ENCODE assay signal across 1 cellular context in the genomic region with DNA sequence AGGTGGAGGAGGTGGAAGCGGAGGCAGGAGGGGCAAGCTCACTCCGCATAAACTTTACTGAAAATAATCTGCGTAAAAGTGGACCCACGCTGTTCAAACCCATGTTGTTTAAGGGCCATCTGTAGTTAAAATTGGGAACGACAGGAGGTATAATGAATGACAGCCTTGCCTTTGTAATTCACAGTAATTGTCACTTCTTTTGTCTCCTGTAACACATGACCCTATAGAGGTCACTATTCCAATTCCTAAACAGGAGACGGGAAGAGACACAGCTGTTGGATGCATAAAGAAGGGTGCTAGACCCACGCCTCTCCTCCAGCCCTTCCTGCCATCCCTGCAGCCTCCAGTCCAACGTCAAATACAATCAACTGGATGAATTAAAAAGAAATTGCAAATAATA.
TF ChIP-seq lines count a peak whose summit lies in the region.

No MANE protein-coding gene starts in this region.

TF ChIP-seq in WTC11, 78 proteins besides CTCF, POLR2A, EP300 and RAD21 (continued from another document):
- TF ChIP-seq, protein P1, sequence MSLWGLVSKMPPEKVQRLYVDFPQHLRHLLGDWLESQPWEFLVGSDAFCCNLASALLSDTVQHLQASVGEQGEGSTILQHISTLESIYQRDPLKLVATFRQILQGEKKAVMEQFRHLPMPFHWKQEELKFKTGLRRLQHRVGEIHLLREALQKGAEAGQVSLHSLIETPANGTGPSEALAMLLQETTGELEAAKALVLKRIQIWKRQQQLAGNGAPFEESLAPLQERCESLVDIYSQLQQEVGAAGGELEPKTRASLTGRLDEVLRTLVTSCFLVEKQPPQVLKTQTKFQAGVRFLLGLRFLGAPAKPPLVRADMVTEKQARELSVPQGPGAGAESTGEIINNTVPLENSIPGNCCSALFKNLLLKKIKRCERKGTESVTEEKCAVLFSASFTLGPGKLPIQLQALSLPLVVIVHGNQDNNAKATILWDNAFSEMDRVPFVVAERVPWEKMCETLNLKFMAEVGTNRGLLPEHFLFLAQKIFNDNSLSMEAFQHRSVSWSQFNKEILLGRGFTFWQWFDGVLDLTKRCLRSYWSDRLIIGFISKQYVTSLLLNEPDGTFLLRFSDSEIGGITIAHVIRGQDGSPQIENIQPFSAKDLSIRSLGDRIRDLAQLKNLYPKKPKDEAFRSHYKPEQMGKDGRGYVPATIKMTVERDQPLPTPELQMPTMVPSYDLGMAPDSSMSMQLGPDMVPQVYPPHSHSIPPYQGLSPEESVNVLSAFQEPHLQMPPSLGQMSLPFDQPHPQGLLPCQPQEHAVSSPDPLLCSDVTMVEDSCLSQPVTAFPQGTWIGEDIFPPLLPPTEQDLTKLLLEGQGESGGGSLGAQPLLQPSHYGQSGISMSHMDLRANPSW (CRISPR knock-in tag; conservative IDR thresholded peaks at IDR 0.05; ENCODE audit: low read depth), result no peak
- TF ChIP-seq, protein P2, sequence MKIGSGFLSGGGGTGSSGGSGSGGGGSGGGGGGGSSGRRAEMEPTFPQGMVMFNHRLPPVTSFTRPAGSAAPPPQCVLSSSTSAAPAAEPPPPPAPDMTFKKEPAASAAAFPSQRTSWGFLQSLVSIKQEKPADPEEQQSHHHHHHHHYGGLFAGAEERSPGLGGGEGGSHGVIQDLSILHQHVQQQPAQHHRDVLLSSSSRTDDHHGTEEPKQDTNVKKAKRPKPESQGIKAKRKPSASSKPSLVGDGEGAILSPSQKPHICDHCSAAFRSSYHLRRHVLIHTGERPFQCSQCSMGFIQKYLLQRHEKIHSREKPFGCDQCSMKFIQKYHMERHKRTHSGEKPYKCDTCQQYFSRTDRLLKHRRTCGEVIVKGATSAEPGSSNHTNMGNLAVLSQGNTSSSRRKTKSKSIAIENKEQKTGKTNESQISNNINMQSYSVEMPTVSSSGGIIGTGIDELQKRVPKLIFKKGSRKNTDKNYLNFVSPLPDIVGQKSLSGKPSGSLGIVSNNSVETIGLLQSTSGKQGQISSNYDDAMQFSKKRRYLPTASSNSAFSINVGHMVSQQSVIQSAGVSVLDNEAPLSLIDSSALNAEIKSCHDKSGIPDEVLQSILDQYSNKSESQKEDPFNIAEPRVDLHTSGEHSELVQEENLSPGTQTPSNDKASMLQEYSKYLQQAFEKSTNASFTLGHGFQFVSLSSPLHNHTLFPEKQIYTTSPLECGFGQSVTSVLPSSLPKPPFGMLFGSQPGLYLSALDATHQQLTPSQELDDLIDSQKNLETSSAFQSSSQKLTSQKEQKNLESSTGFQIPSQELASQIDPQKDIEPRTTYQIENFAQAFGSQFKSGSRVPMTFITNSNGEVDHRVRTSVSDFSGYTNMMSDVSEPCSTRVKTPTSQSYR (CRISPR knock-in tag; IDR thresholded peaks at IDR 0.05), result no peak
- no peak for TF ChIP-seq NFATC4 (CRISPR knock-in tag; IDR thresholded peaks at IDR 0.05)
